23 cellular contexts compared by ENCODE assay signal in genomic region chr4:1637580-1638271, GRCh38. TPM values are rescaled to one million over a fixed set of nuclear protein-coding genes. Genes with fewer than 3 reads are reported as not detected.
"Had no signal": no experiment of that assay in that cellular context is flagged by ENCODE, and none has a peak within 500 bp of the region (broad histone marks: within the 10 kb centered on the region; RNA-seq: fewer than 3 reads in every experiment).

No MANE protein-coding gene starts in this region.

- H3K4me1 ChIP-seq: left ventricle myocardium inferior, pancreas, tibial nerve, uterus had no signal

- H3K4me3 ChIP-seq: left ventricle myocardium inferior, lung, mucosa of descending colon, pancreas, prostate gland, skin epidermis, tibial nerve, uterus had no signal

- H3K36me3 ChIP-seq: left ventricle myocardium inferior, pancreas, prostate gland, tibial nerve, uterus had no signal

- H3K9me3 ChIP-seq: mucosa of descending colon, pancreas, prostate gland had no signal

- DNase-seq: hypothalamus; immature natural killer cell; islet precursor cell; left ventricle myocardium inferior; midbrain; mucosa of descending colon; naive thymus-derived CD4-positive, alpha-beta T cell; posterior cingulate gyrus; retina; stimulated activated CD4-positive, alpha-beta T cell treated with anti-CD3 and anti-CD28 coated beads, Interleukin-12 subunit alpha, Interleukin-12 subunit beta, amount 100 ng/mL, for 4 hours; stimulated activated CD4-positive, alpha-beta T cell treated with anti-CD3 and anti-CD28 coated beads, Interleukin-15, amount 100 ng/mL, for 24 hours; stimulated activated CD4-positive, alpha-beta T cell treated with anti-CD3 and anti-CD28 coated beads, Interleukin-2, amount 100 ng/mL, for 24 hours; stimulated activated CD4-positive, alpha-beta T cell treated with anti-CD3 and anti-CD28 coated beads, Interleukin-4, amount 100 ng/mL, for 1 hour; stimulated activated naive B cell treated with anti-CD40 and anti-IgM and Interleukin-4, amounts not matched to agents 10 μg/mL and 1 μg/mL and 100 μg/mL, for 72 hours; substantia nigra; uterus had no signal

- ATAC-seq: mucosa of descending colon; naive thymus-derived CD4-positive, alpha-beta T cell; pancreas; sciatic nerve; stimulated activated naive B cell treated with anti-CD40 and anti-IgM and Interleukin-4, amounts not matched to agents 10 μg/mL and 1 μg/mL and 100 μg/mL, for 72 hours had no signal

- H3K27me3 ChIP-seq: pancreas, tibial nerve, uterus had no signal

- H3K27ac ChIP-seq: left ventricle myocardium inferior, pancreas, prostate gland, skin epidermis, tibial nerve, uterus had no signal

- FAIRE-seq: pancreas had no signal

RNA-seq across cellular contexts. Expression of gene FAM53A, which starts 46.4 kb away (rescaled TPM):
- polyA plus RNA-seq: neural cell had no signal
